ENCODE assay signal across 26 cellular contexts in the genomic region with DNA sequence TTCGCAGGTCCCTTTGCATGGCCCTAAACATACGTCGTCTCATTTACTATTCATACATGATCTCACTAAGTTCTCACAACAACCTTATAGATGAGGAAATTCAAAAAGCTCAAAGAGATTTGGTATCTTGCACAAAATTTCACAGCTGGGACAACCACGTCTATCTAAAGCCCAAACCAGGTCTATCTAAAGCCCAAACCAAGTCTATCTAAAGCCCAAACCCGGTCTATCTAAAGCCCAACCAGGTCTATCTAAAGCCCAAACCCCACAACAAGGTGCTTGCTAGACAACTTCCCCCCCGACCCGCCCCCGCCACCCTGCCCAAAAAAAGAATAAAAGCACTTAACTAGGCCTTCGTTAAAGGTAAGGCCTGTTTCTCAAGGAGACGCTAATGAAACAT.
"Had no signal": no experiment of that assay in that cellular context is flagged by ENCODE, and none has a peak within 500 bp of the region (broad histone marks: within the 10 kb centered on the region; RNA-seq: fewer than 3 reads in every experiment).

No MANE protein-coding gene starts in this region.

- FAIRE-seq: colon, RCC 7860, TTC549 had no signal

- H3K4me3 Mint-ChIP-seq: activated CD4-positive, alpha-beta memory T cell treated with anti-CD3 and anti-CD28 coated beads, Interleukin-2, amount 10 ng/mL, durations not matched to agents 7 days and 5 days; activated CD4-positive, alpha-beta T cell treated with anti-CD3 and anti-CD28 coated beads for 36 hours; activated naive CD8-positive, alpha-beta T cell treated with anti-CD3 and anti-CD28 coated beads, Interleukin-2, amount 10 ng/mL, durations not matched to agents 7 days and 5 days; T-helper 1 cell treated with Interleukin-12 subunit alpha and Interleukin-12 subunit beta and Interleukin-4 antibody, amounts not matched to agents 30 μg/mL and 1 μg/mL, for 36 hours had no signal

- H3K9me3 ChIP-seq: adrenal gland, SJSA1 had no signal

- H3K27ac ChIP-seq: SJSA1 had no signal

- H3K4me3 ChIP-seq: adrenal gland, SJSA1 had no signal

- H3K27me3 Mint-ChIP-seq: activated CD4-positive, alpha-beta memory T cell treated with anti-CD3 and anti-CD28 coated beads, Interleukin-2, amount 10 ng/mL, durations not matched to agents 7 days and 5 days; activated CD4-positive, alpha-beta T cell treated with anti-CD3 and anti-CD28 coated beads for 36 hours; activated naive CD8-positive, alpha-beta T cell treated with anti-CD3 and anti-CD28 coated beads, Interleukin-2, amount 10 ng/mL, durations not matched to agents 7 days and 5 days had no signal

- H3K27ac Mint-ChIP-seq: activated CD4-positive, alpha-beta memory T cell treated with anti-CD3 and anti-CD28 coated beads, Interleukin-2, amount 10 ng/mL, durations not matched to agents 7 days and 5 days; activated CD4-positive, alpha-beta T cell treated with anti-CD3 and anti-CD28 coated beads for 36 hours; activated naive CD8-positive, alpha-beta T cell treated with anti-CD3 and anti-CD28 coated beads, Interleukin-2, amount 10 ng/mL, durations not matched to agents 7 days and 5 days; T-helper 1 cell treated with Interleukin-12 subunit alpha and Interleukin-12 subunit beta and Interleukin-4 antibody, amounts not matched to agents 30 μg/mL and 1 μg/mL, for 36 hours had no signal

- ATAC-seq: activated CD4-positive, alpha-beta T cell treated with anti-CD3 and anti-CD28 coated beads for 36 hours; PC-3; SK-N-SH treated with all-trans-retinoic acid at 6 μM for 48 hours had no signal

- H3K27me3 ChIP-seq: adrenal gland, SJSA1 had no signal

- H3K9me3 Mint-ChIP-seq: activated CD4-positive, alpha-beta memory T cell treated with anti-CD3 and anti-CD28 coated beads, Interleukin-2, amount 10 ng/mL, durations not matched to agents 7 days and 5 days; activated naive CD8-positive, alpha-beta T cell treated with anti-CD3 and anti-CD28 coated beads, Interleukin-2, amount 10 ng/mL, durations not matched to agents 7 days and 5 days; T-helper 1 cell treated with Interleukin-12 subunit alpha and Interleukin-12 subunit beta and Interleukin-4 antibody, amounts not matched to agents 30 μg/mL and 1 μg/mL, for 36 hours had no signal

- DNase-seq: activated CD4-positive, alpha-beta memory T cell treated with anti-CD3 and anti-CD28 coated beads, Interleukin-2, amount 10 ng/mL, durations not matched to agents 7 days and 5 days; activated CD4-positive, alpha-beta T cell treated with anti-CD3 and anti-CD28 coated beads for 36 hours; activated CD4-positive, alpha-beta T cell treated with anti-CD3 and anti-CD28 coated beads, Interleukin-2, amount 50 U/mL, for 1 hour; activated CD4-positive, CD25-positive, alpha-beta regulatory T cell; activated CD8-positive, alpha-beta memory T cell treated with anti-CD3 and anti-CD28 coated beads, Interleukin-2, amount 50 U/mL, for 48 hours; activated naive CD4-positive, alpha-beta T cell treated with anti-CD3 and anti-CD28 coated beads, Interleukin-2, amount 50 U/mL, for 16 hours; activated naive CD8-positive, alpha-beta T cell treated with anti-CD3 and anti-CD28 coated beads, Interleukin-2, amount 10 ng/mL, durations not matched to agents 7 days and 5 days; activated T-cell treated with anti-CD3 and anti-CD28 coated beads, Interleukin-2, amount 50 U/mL, for 1 hour; adrenal gland; anterior cingulate cortex; cerebellar nuclear complex; Karpas-422; NCI-H1105; NCI-H1436; NCI-H1694 treated with DMSO at 0.1 percent for 48 hours; NCI-H2029 treated with DMSO at 0.1 percent for 48 hours; NCI-H510A treated with DMSO at 0.1 percent for 48 hours; PC-3; SHP77; T1000 had no signal
